ENCODE assay signal across 5 cellular contexts in the genomic region with DNA sequence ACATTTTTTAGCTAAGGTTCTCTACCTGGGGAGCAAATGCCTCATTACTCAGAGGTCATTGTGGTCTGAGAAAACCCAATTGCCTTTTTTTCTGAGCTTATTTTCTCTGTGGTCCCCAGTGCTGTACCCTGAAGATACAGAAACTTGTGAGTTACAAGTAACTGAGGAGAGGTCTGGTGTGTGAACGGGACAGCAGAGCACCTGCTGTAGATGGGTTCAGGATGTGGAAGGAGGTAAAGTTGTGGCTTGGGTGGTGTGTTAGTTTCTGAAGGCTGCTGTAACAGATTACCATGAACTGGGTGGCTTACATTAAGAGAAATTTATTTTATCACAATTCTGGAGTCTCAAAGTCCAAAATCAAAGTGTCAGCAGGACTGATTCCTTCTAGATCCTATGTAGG.
"Had no signal": no experiment of that assay in that cellular context is flagged by ENCODE, and none has a peak within 500 bp of the region (broad histone marks: within the 10 kb centered on the region; RNA-seq: fewer than 3 reads in every experiment).

No MANE protein-coding gene starts in this region.

- H3K27ac Mint-ChIP-seq: GM23338, H9 had no signal

- H3K4me3 Mint-ChIP-seq: GM23338, H9 had no signal

- H3K4me1 Mint-ChIP-seq: GM23338 had no signal

- DNase-seq: H9, HCEC 1CT, IMR-90, KBM-7 had no signal

- H3K4me3 ChIP-seq: GM23338 had no signal

- H3K4me2 ChIP-seq: GM23338 had no signal

- H2AFZ ChIP-seq: GM23338 had no signal

- ATAC-seq: GM23338 had no signal
